Comparison of ENCODE assay signal across 8 cellular contexts in genomic region chr11:308037-308708, GRCh38. TPM values are rescaled to one million over a fixed set of nuclear protein-coding genes. Genes with fewer than 3 reads are reported as not detected.
A peak's percentile ranks its signal among the peaks of the same experiment; 100 is the strongest.
DNase-seq lines count a peak whose midpoint lies in the region; ATAC-seq and TF ChIP-seq lines count a peak whose summit lies in the region.
"Not testable (repeated sequence)": the region's sequence is repeated elsewhere in the genome, so short reads cannot be mapped to it uniquely, and the experiment has no call there.

No MANE protein-coding gene starts in this region.

- DNase-seq in Karpas-422, result peak; percentile 70
- DNase-seq in SK-N-DZ (ENCODE audit: low spot score), result peak; percentile 59
- DNase-seq in activated naive CD4-positive, alpha-beta T cell treated with anti-CD3 and anti-CD28 coated beads, Interleukin-2, amount 10 ng/mL, durations not matched to agents 7 days and 5 days, result peak; percentile 83
- peak; percentile 86 for DNase-seq in epidermal melanocyte (ENCODE audit: insufficient read length, low spot score)
- DNase-seq in left colon, result peak; percentile 55 to 75
- peak; percentile 27 for DNase-seq in putamen (ENCODE audit: low spot score)
- peak in 1 of 2 donors; percentile 97 for DNase-seq in vagina (ENCODE audit: extremely low spot score in 2 of 2)

- CTCF ChIA-PET in activated naive CD4-positive, alpha-beta T cell treated with anti-CD3 and anti-CD28 coated beads, Interleukin-2, amount 10 ng/mL, durations not matched to agents 7 days and 5 days (lab: Charles Lee), result interaction anchor here (0.7 to 5.3 kb wide), 6 partner anchors 8 to 58 kb away, joined by 3 to 43 read pairs (median 9); partner anchors contain the start of gene NLRP6

- intact Hi-C loops in left colon (cut with DNase I, micrococcal nuclease), result loop anchor here in 1 of 2 donors (10.0 kb wide), 1 partner anchor 47 kb away; no protein-coding TSS in a partner anchor
- intact Hi-C loops in vagina (cut with DNase I), result loop anchor here (5.0 kb wide), 1 partner anchor 49 kb away; no protein-coding TSS in a partner anchor

- peak overlapping the region; percentile 54; the same call in 1 of the 2 replicates for H3K4me3 ChIP-seq in GM08714 (ENCODE audit: low read length)
- H3K4me3 ChIP-seq in Karpas-422 (ENCODE audit: low read length), result peak overlapping the region; percentile 60; the same call in 1 of the 2 replicates
- peak overlapping the region; percentile 47 to 57 for H3K4me3 ChIP-seq in vagina

- not testable (repeated sequence) for TF ChIP-seq CTCF in vagina (IDR thresholded peaks at IDR 0.05)

- H3K27me3 ChIP-seq in Karpas-422 (ENCODE audit: low read length); vagina: not testable (repeated sequence)

- peak overlapping the region; percentile 66 for H3K9ac ChIP-seq in Karpas-422 (ENCODE audit: low read length)

- peaks cover 14% of the 10 kb centered on the region for H3K36me3 Mint-ChIP-seq in activated naive CD4-positive, alpha-beta T cell treated with anti-CD3 and anti-CD28 coated beads, Interleukin-2, amount 10 ng/mL, durations not matched to agents 7 days and 5 days

- not testable (repeated sequence) for H3K36me3 ChIP-seq in Karpas-422 (ENCODE audit: insufficient read depth, low read length); vagina

- not testable (repeated sequence) for H4K20me1 ChIP-seq in Karpas-422 (ENCODE audit: insufficient read depth, low read depth, low read length)

- peak; percentile 49 for ATAC-seq in left colon

- not testable (repeated sequence) for H3K9me3 ChIP-seq in Karpas-422 (ENCODE audit: low read length); vagina

- H3K4me2 ChIP-seq in Karpas-422 (ENCODE audit: low read depth, low read length, poor library complexity, severe bottlenecking), result peak overlapping the region; percentile 60

- not testable (repeated sequence) for H3K9me3 Mint-ChIP-seq in activated naive CD4-positive, alpha-beta T cell treated with anti-CD3 and anti-CD28 coated beads, Interleukin-2, amount 10 ng/mL, durations not matched to agents 7 days and 5 days

- not testable (repeated sequence) for H3K9me2 ChIP-seq in Karpas-422 (replicated peaks; ENCODE audit: insufficient read depth, low read length)

- not testable (repeated sequence) for H3K27ac ChIP-seq in Karpas-422 (ENCODE audit: low read length)
- H3K27ac ChIP-seq in vagina, result peak overlapping the region; percentile 89

- peak in 1 of 2 donors; percentile 78 for TF ChIP-seq POLR2A in vagina (IDR thresholded peaks at IDR 0.05)

- not testable (repeated sequence) for H3K4me1 ChIP-seq in Karpas-422 (ENCODE audit: low read length)
- peaks cover 34% of the 10 kb centered on the region for H3K4me1 ChIP-seq in vagina

- not testable (repeated sequence) for H3K79me2 ChIP-seq in Karpas-422 (ENCODE audit: low read length)

- H3K4me3 Mint-ChIP-seq in activated naive CD4-positive, alpha-beta T cell treated with anti-CD3 and anti-CD28 coated beads, Interleukin-2, amount 10 ng/mL, durations not matched to agents 7 days and 5 days, result peak overlapping the region; percentile 90

- peak overlapping the region; percentile 91 for H2AFZ ChIP-seq in Karpas-422 (ENCODE audit: low read length)

- H3K27me3 Mint-ChIP-seq in activated naive CD4-positive, alpha-beta T cell treated with anti-CD3 and anti-CD28 coated beads, Interleukin-2, amount 10 ng/mL, durations not matched to agents 7 days and 5 days, result not testable (repeated sequence)

- peaks cover 54% of the 10 kb centered on the region for H3K4me1 Mint-ChIP-seq in activated naive CD4-positive, alpha-beta T cell treated with anti-CD3 and anti-CD28 coated beads, Interleukin-2, amount 10 ng/mL, durations not matched to agents 7 days and 5 days

- peak overlapping the region; percentile 95 for H3K27ac Mint-ChIP-seq in activated naive CD4-positive, alpha-beta T cell treated with anti-CD3 and anti-CD28 coated beads, Interleukin-2, amount 10 ng/mL, durations not matched to agents 7 days and 5 days

RNA-seq across cellular contexts. Expression of gene IFITM2, which starts 0.6 kb away (rescaled TPM):
- total RNA-seq in Karpas-422 (2014; rRNA removed; shearing (Covaris generic); ENCODE audit: low replicate concordance), result 18.5 and 19.4 TPM in 2 replicates
- 0.24 TPM in 1 of 2 replicates, not detected in the other for polyA plus RNA-seq in SK-N-DZ (2014; cell fraction: cytosol; rRNA removed)
- polyA plus RNA-seq in SK-N-DZ (2014; cell fraction: nucleus; rRNA removed), result not detected in 2 replicates
- total RNA-seq in left colon, result 100 to 1,000 TPM in 1 of 2 donors, 10 to 100 TPM in 1; 87.7 to 133 TPM
- total RNA-seq in vagina, result 780 TPM

RNA-seq across cellular contexts. Expression of gene IFITM1, which starts 5.7 kb away (rescaled TPM):
- total RNA-seq in Karpas-422 (2014; rRNA removed; shearing (Covaris generic); ENCODE audit: low replicate concordance), result 125 and 216 TPM in 2 replicates
- polyA plus RNA-seq in SK-N-DZ (2014; cell fraction: cytosol; rRNA removed), result not detected in 2 replicates
- polyA plus RNA-seq in SK-N-DZ (2014; cell fraction: nucleus; rRNA removed), result not detected in 2 replicates
- 100 to 1,000 TPM in 1 of 2 donors, 10 to 100 TPM in 1; 85.6 to 127 TPM for total RNA-seq in left colon
- 379 TPM for total RNA-seq in vagina

RNA-seq across cellular contexts. Expression of gene IFITM5, which starts 8.8 kb away (rescaled TPM):
- total RNA-seq in Karpas-422 (2014; rRNA removed; shearing (Covaris generic); ENCODE audit: low replicate concordance), result not detected in 2 replicates
- polyA plus RNA-seq in SK-N-DZ (2014; cell fraction: cytosol; rRNA removed), result not detected in 2 replicates
- not detected in 2 replicates for polyA plus RNA-seq in SK-N-DZ (2014; cell fraction: nucleus; rRNA removed)
- total RNA-seq in left colon (not detected), vagina (not detected)

RNA-seq across cellular contexts. Expression of gene IFITM3, which starts 12.5 kb away (rescaled TPM):
- 1.7 TPM in 1 of 2 replicates, not detected in the other for total RNA-seq in Karpas-422 (2014; rRNA removed; shearing (Covaris generic); ENCODE audit: low replicate concordance)
- not detected in 2 replicates for polyA plus RNA-seq in SK-N-DZ (2014; cell fraction: cytosol; rRNA removed)
- polyA plus RNA-seq in SK-N-DZ (2014; cell fraction: nucleus; rRNA removed), result not detected in 2 replicates
- total RNA-seq in left colon (100 to 1,000 TPM; 118 to 136 TPM), vagina (908 TPM)

RNA-seq across cellular contexts. Expression of gene PGGHG, which starts 19.2 kb away (rescaled TPM):
- total RNA-seq in Karpas-422 (2014; rRNA removed; shearing (Covaris generic); ENCODE audit: low replicate concordance), result 17.0 and 24.2 TPM in 2 replicates
- polyA plus RNA-seq in SK-N-DZ (2014; cell fraction: cytosol; rRNA removed), result 0.27 and 3.5 TPM in 2 replicates
- 15.5 and 26.5 TPM in 2 replicates for polyA plus RNA-seq in SK-N-DZ (2014; cell fraction: nucleus; rRNA removed)
- total RNA-seq in left colon (10 to 100 TPM; 18.8 to 20.6 TPM), vagina (46.7 TPM)
